8 cellular contexts compared by ENCODE assay signal in genomic region chr12:79933580-79934264, GRCh38. TPM values are rescaled to one million over a fixed set of nuclear protein-coding genes. Genes with fewer than 3 reads are reported as not detected.
DNase-seq lines count a peak whose midpoint lies in the region; ATAC-seq and TF ChIP-seq lines count a peak whose summit lies in the region.

No MANE protein-coding gene starts in this region.

- no peaks in the 10 kb centered on the region for H3K9me3 Mint-ChIP-seq in CD4-positive, alpha-beta T cell

- H3K27ac ChIP-seq in CD4-positive, alpha-beta T cell (ENCODE audit: low read depth, low read length) = peak overlapping the region; percentile 85
- H3K27ac ChIP-seq in angular gyrus (ENCODE audit: low read depth, low read length) (peak overlapping the region; percentile 92), iPS-18a (ENCODE audit: low read length) (peak overlapping the region; percentile 89), skin epidermis (peak overlapping the region; percentile 83 to 98 (median 95))

- intact Hi-C loops in CD4-positive, alpha-beta T cell (cut with DNase I, micrococcal nuclease) = loop anchor here in 1 of 2 experiments (10.0 kb wide), 1 partner anchor 99 kb away; no protein-coding TSS in a partner anchor

- H3K4me3 ChIP-seq in NB4 (ENCODE audit: low read depth, low read length) (peak overlapping the region; percentile 81), iPS-18a (ENCODE audit: low read length) (peak overlapping the region; percentile 85), skin epidermis (peak overlapping the region; percentile 72 to 92 (median 78))

- CTCF ChIA-PET in CD4-positive, alpha-beta T cell (lab: Charles Lee) = no interaction called here

- DNase-seq in CD4-positive, alpha-beta T cell = peak in 1 of 10 experiments; percentile 2
- DNase-seq in NB4 (ENCODE audit: low read depth) = peak; percentile 62
- DNase-seq in middle frontal gyrus (ENCODE audit: extremely low spot score, low spot score) = no peak
- DNase-seq in COLO829 (ENCODE audit: low spot score) = no peak

- H3K36me3 Mint-ChIP-seq in CD4-positive, alpha-beta T cell (ENCODE audit: low read depth) = peaks cover 24% of the 10 kb centered on the region

- ATAC-seq in CD4-positive, alpha-beta T cell (ENCODE audit: poor library complexity) = no peak
- ATAC-seq in GM21423 (IDR thresholded peaks at IDR 0.05; ENCODE audit: unreplicated experiment) = peak; percentile 19

- H3K9me3 ChIP-seq in CD4-positive, alpha-beta T cell (ENCODE audit: control insufficient read depth, low read length) = no peaks in the 10 kb centered on the region
- no peaks in the 10 kb centered on the region for H3K9me3 ChIP-seq in iPS-18a (ENCODE audit: control insufficient read depth, low read depth, low read length)

- peaks cover 26% of the 10 kb centered on the region for H3K4me1 ChIP-seq in iPS-18a (ENCODE audit: control insufficient read depth, low read depth, low read length)

- H3K9ac ChIP-seq in iPS-18a (ENCODE audit: low read length) = peak overlapping the region; percentile 87

- no peaks in the 10 kb centered on the region for H3K27me3 ChIP-seq in CD4-positive, alpha-beta T cell (ENCODE audit: control insufficient read depth, insufficient read depth, low read length)
- no peaks in the 10 kb centered on the region for H3K27me3 ChIP-seq in iPS-18a (ENCODE audit: control insufficient read depth, insufficient read depth, low read length)

- no peaks in the 10 kb centered on the region for H3K27me3 Mint-ChIP-seq in CD4-positive, alpha-beta T cell

- H3K4me1 Mint-ChIP-seq in CD4-positive, alpha-beta T cell (ENCODE audit: low read depth) = peaks cover 59% of the 10 kb centered on the region

- no peaks in the 10 kb centered on the region for H3K36me3 ChIP-seq in iPS-18a (ENCODE audit: control insufficient read depth, low read depth, low read length)

- POLR2A ChIA-PET in CD4-positive, alpha-beta T cell (lab: Charles Lee) = interaction anchor here (1.1 to 1.7 kb wide), 6 partner anchors 15 to 150 kb away, joined by 3 to 9 read pairs (median 4); no protein-coding TSS in a partner anchor

- TF ChIP-seq CTCF in CD4-positive, alpha-beta T cell (IDR thresholded peaks at IDR 0.05) = no peak
- no peak for TF ChIP-seq CTCF in NB4 (IDR thresholded peaks at IDR 0.05; ENCODE audit: low read depth, low read length)

- TF ChIP-seq POLR2A in NB4 (IDR thresholded peaks at IDR 0.05; ENCODE audit: extremely low read depth, insufficient read length) = no peak

- peak overlapping the region; percentile 96 for H3K27ac Mint-ChIP-seq in CD4-positive, alpha-beta T cell

- peak overlapping the region; percentile 87 for H3K4me3 Mint-ChIP-seq in CD4-positive, alpha-beta T cell

RNA-seq across cellular contexts. Expression of gene PPP1R12A, which starts 1.2 kb away (rescaled TPM):
- total RNA-seq in CD4-positive, alpha-beta T cell = 10 to 100 TPM; 65.6 to 76.4 TPM
